Comparison of ENCODE assay signal across 13 cellular contexts in genomic region chr6:119799633-119800032, GRCh38.
DNase-seq lines count a peak whose midpoint lies in the region; TF ChIP-seq lines count a peak whose summit lies in the region.
"Had no signal": no experiment of that assay in that cellular context is flagged by ENCODE, and none has a peak within 500 bp of the region (broad histone marks: within the 10 kb centered on the region; RNA-seq: fewer than 3 reads in every experiment).

No MANE protein-coding gene starts in this region.

- H2BK5ac ChIP-seq in neuronal stem cell (ENCODE audit: low read length), result no peak overlapping the region

- H3K4me1 ChIP-seq in HUES64 (ENCODE audit: insufficient read depth, low read length) (peaks cover 13% of the 10 kb centered on the region), iPS-20b (ENCODE audit: insufficient read depth, low read length) (peaks cover 11% of the 10 kb centered on the region), neuronal stem cell (ENCODE audit: control insufficient read depth in 2 of 2, insufficient read depth in 1 of 2, low read depth in 1 of 2, low read length in 2 of 2) (peaks cover 5% of the 10 kb centered on the region in 2 donors)
- H3K4me1 ChIP-seq: BE2C, Caco-2 had no signal

- no peak overlapping the region for H2BK12ac ChIP-seq in neuronal stem cell (ENCODE audit: low read length)

- H3K27ac ChIP-seq in HUES64 (ENCODE audit: low read depth, low read length) (peak overlapping the region; percentile 20; the same call in 1 of the 2 replicates), iPS-20b (ENCODE audit: low read length) (no peak overlapping the region), neuronal stem cell (replicated peaks; ENCODE audit: low read length) (no peak overlapping the region)
- H3K27ac ChIP-seq: C4-2B had no signal

- H3K4ac ChIP-seq in neuronal stem cell (ENCODE audit: low read length), result no peak overlapping the region

- POLR2A ChIA-PET in HEK293T (lab: Yijun Ruan, JAX), result no interaction called here

- H2AK5ac ChIP-seq in neuronal stem cell (ENCODE audit: low read depth, low read length), result no peak overlapping the region

- H2BK120ac ChIP-seq in neuronal stem cell (ENCODE audit: low read depth, low read length), result no peak overlapping the region

- H3K4me2 ChIP-seq in neuronal stem cell (ENCODE audit: insufficient read depth, low read length, poor library complexity, severe bottlenecking), result no peak overlapping the region

- H3K36me3 ChIP-seq in HUES64 (ENCODE audit: insufficient read depth, low read length) (no peaks in the 10 kb centered on the region), iPS-20b (ENCODE audit: insufficient read depth, low read depth, low read length) (no peaks in the 10 kb centered on the region), neuronal stem cell (replicated peaks in 1 of 2; ENCODE audit: control insufficient read depth in 2 of 2, insufficient read depth in 2 of 2, low read length in 2 of 2) (no peaks in the 10 kb centered on the region)
- H3K36me3 ChIP-seq: BE2C had no signal

- no peak overlapping the region for H4K91ac ChIP-seq in neuronal stem cell (ENCODE audit: low read depth, low read length, poor library complexity)

- no peaks in the 10 kb centered on the region for H3K9me3 ChIP-seq in HUES64 (ENCODE audit: insufficient read depth, low read depth, low read length)
- H3K9me3 ChIP-seq in iPS-20b (ENCODE audit: insufficient read depth, low read depth, low read length), result no peaks in the 10 kb centered on the region
- H3K9me3 ChIP-seq in neuronal stem cell (replicated peaks in 1 of 2; ENCODE audit: control insufficient read depth in 2 of 2, insufficient read depth in 1 of 2, low read depth in 1 of 2, low read length in 2 of 2), result no peaks in the 10 kb centered on the region
- H3K9me3 ChIP-seq: BE2C, Caco-2 had no signal

- no peak overlapping the region for H3K4me3 ChIP-seq in HUES64 (ENCODE audit: low read length)
- H3K4me3 ChIP-seq in iPS-20b (ENCODE audit: low read length), result no peak overlapping the region
- no peak overlapping the region for H3K4me3 ChIP-seq in neuronal stem cell (ENCODE audit: low read length in 2 of 2)

- H2AFZ ChIP-seq in neuronal stem cell (ENCODE audit: low read length), result peak overlapping the region; percentile 16

- no peak overlapping the region for H3K23ac ChIP-seq in neuronal stem cell (ENCODE audit: low read depth, low read length, poor library complexity)

- no peak overlapping the region for H3K14ac ChIP-seq in neuronal stem cell (ENCODE audit: low read length)

- WGBS in HUES64, result 83% methylated on average over 2 of the region's 2 CpGs
- WGBS in neuronal stem cell (ENCODE audit: extremely low coverage in 2 of 2, insufficient read length in 2 of 2, insufficient replicate concordance in 1 of 2), 2 donors, result no CpG with 5 or more reads among the region's 2 CpGs

- CTCF ChIA-PET in HEK293T (lab: Yijun Ruan, JAX), result interaction anchor here (0.6 kb wide), 1 partner anchor 51 kb away, joined by 4 read pairs; no protein-coding TSS in a partner anchor

- no peaks in the 10 kb centered on the region for H3K27me3 ChIP-seq in HUES64 (ENCODE audit: insufficient read depth, low read length)
- no peaks in the 10 kb centered on the region for H3K27me3 ChIP-seq in iPS-20b (ENCODE audit: insufficient read depth, low read length)
- H3K27me3 ChIP-seq in neuronal stem cell (ENCODE audit: control insufficient read depth in 3 of 3, insufficient read depth in 3 of 3, low read depth in 1 of 3, low read length in 3 of 3), result no peaks in the 10 kb centered on the region
- H3K27me3 ChIP-seq: BE2C had no signal

- no peaks in the 10 kb centered on the region for H3K79me1 ChIP-seq in neuronal stem cell (ENCODE audit: low read depth, low read length)

- no peak for DNase-seq in neuronal stem cell (ENCODE audit: low spot score)
- no peak for DNase-seq in NCI-H128 (lab: John Stamatoyannopoulos, UW; ENCODE audit: unreplicated experiment)
- no peak for DNase-seq in NCI-H2029 (lab: John Stamatoyannopoulos, UW)
- no peak for DNase-seq in HEK293T (ENCODE audit: extremely low spot score)
- DNase-seq: ACHN; BE2C; Caco-2; CD4-positive, alpha-beta T cell; HCEC 1CT; HFFc6 had no signal

- no peak overlapping the region for H3K18ac ChIP-seq in neuronal stem cell (ENCODE audit: low read length)

- no peak overlapping the region for H4K8ac ChIP-seq in neuronal stem cell (ENCODE audit: low read depth, low read length)

- no peak overlapping the region for H2BK15ac ChIP-seq in neuronal stem cell (ENCODE audit: low read length)

- H3K9ac ChIP-seq in HUES64 (ENCODE audit: low read depth, low read length) (no peak overlapping the region), iPS-20b (ENCODE audit: low read depth, low read length) (peak overlapping the region; percentile 5; the same call in 1 of the 2 replicates), neuronal stem cell (ENCODE audit: low read depth, low read length, poor library complexity) (no peak overlapping the region)

TF ChIP-seq in HEK293T, 16 proteins besides CTCF, POLR2A, EP300 and RAD21:
- TF ChIP-seq CTBP1 (IDR thresholded peaks at IDR 0.05; ENCODE audit: borderline replicate concordance) (no peak), ARNT (IDR thresholded peaks at IDR 0.05) (no peak), FOXA1 (IDR thresholded peaks at IDR 0.05) (no peak), TARDBP (IDR thresholded peaks at IDR 0.05) (no peak), NFRKB (IDR thresholded peaks at IDR 0.05) (no peak), BHLHE40 (IDR thresholded peaks at IDR 0.05; ENCODE audit: borderline replicate concordance) (no peak), HDGF (IDR thresholded peaks at IDR 0.05; ENCODE audit: borderline replicate concordance) (no peak), L3MBTL2 (conservative IDR thresholded peaks at IDR 0.05) (no peak), FOXK2 (IDR thresholded peaks at IDR 0.05) (no peak), FOXM1 (IDR thresholded peaks at IDR 0.05; ENCODE audit: borderline replicate concordance) (no peak), ZNF384 (IDR thresholded peaks at IDR 0.05) (no peak), LEF1 (IDR thresholded peaks at IDR 0.05; ENCODE audit: borderline replicate concordance) (no peak), SP1 (IDR thresholded peaks at IDR 0.05) (no peak), PKNOX1 (IDR thresholded peaks at IDR 0.05) (no peak), SUZ12 (IDR thresholded peaks at IDR 0.05) (no peak)
